In the genomic region with DNA sequence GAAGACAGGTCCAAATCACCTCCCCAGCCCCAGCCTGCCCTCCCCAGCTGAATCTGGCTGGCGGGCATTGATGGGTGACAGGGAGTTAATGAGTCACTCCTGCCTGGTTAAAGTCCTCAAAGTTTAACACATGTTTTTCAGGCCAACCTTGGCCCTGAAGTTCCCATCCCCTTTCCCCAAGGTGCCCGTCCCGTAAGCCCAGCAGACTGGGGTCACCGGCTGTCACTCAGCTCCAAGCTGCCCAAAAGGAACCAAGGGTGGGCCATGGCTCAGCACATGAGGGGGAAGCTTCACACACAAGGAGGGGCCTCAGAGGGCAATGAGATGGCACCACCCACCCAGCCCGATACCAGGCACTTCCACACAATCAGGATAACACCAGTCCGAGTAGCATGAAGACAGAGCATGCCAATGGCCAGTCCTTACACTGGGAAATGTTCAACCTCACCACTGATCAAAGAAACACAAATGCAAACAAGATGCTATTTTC, we compare ENCODE assay signal across 32 cellular contexts. TPM values are rescaled to one million over a fixed set of nuclear protein-coding genes. Genes with fewer than 3 reads are reported as not detected.
A peak's percentile ranks its signal among the peaks of the same experiment; 100 is the strongest.
DNase-seq lines count a peak whose midpoint lies in the region; ATAC-seq, FAIRE-seq and TF ChIP-seq lines count a peak whose summit lies in the region.
"Had no signal": no experiment of that assay in that cellular context is flagged by ENCODE, and none has a peak within 500 bp of the region (broad histone marks: within the 10 kb centered on the region; RNA-seq: fewer than 3 reads in every experiment).

No MANE protein-coding gene starts in this region.

- no peak for FAIRE-seq in GM12891 (lab: Jason Lieb, UNC)

- no peaks in the 10 kb centered on the region for H4K20me1 ChIP-seq in smooth muscle cell (ENCODE audit: low read depth)

- H3K4me1 ChIP-seq in HEK293 (ENCODE audit: control insufficient read depth, insufficient read depth, low read length): no peaks in the 10 kb centered on the region
- H3K4me1 ChIP-seq in smooth muscle cell (ENCODE audit: low read depth): no peaks in the 10 kb centered on the region
- H3K4me1 ChIP-seq: adrenal gland, Caco-2, transverse colon had no signal

- H3K9ac ChIP-seq in smooth muscle cell (ENCODE audit: low read depth): no peak overlapping the region

- no peak overlapping the region for H3K4me2 ChIP-seq in smooth muscle cell
- H3K4me2 ChIP-seq: GM23338 had no signal

- H3K4me1 Mint-ChIP-seq in WTC11: peaks cover 23% of the 10 kb centered on the region
- H3K4me1 Mint-ChIP-seq: activated CD8-positive, alpha-beta memory T cell treated with anti-CD3 and anti-CD28 coated beads, Interleukin-2, amount 10 ng/mL, durations not matched to agents 7 days and 5 days had no signal

- H3K79me2 ChIP-seq in smooth muscle cell (ENCODE audit: low read depth): no peaks in the 10 kb centered on the region

- H2AFZ ChIP-seq in smooth muscle cell (ENCODE audit: low read depth): no peak overlapping the region
- H2AFZ ChIP-seq: GM23338 had no signal

- H3K36me3 ChIP-seq in HEK293 (ENCODE audit: control insufficient read depth in 2 of 2, insufficient read depth in 1 of 2, low read length in 2 of 2) (no peaks in the 10 kb centered on the region), smooth muscle cell (ENCODE audit: low read depth) (no peaks in the 10 kb centered on the region)
- H3K36me3 ChIP-seq: adrenal gland, gastrocnemius medialis, left ventricle myocardium inferior, transverse colon had no signal

- CTCF ChIA-PET in HEK293 (lab: Yijun Ruan, JAX): no interaction called here
- CTCF ChIA-PET in WTC11 (lab: Charles Lee): interaction anchor here (1.8 kb wide), 1 partner anchor 9 kb away, joined by 4 read pairs; no protein-coding TSS in a partner anchor

- no peak for TF ChIP-seq POLR2A in GM12891 (IDR thresholded peaks at IDR 0.05; ENCODE audit: low read depth, low read length)

- H3K9me3 ChIP-seq in HEK293 (ENCODE audit: control insufficient read depth, insufficient read depth, low read depth, low read length): no peaks in the 10 kb centered on the region
- no peaks in the 10 kb centered on the region for H3K9me3 ChIP-seq in smooth muscle cell (replicated peaks; ENCODE audit: low read depth)
- H3K9me3 ChIP-seq: adrenal gland, Caco-2, gastrocnemius medialis, left ventricle myocardium inferior, transverse colon had no signal

- peaks cover 4% of the 10 kb centered on the region; the same call in 1 of the 2 replicates for H3K27me3 Mint-ChIP-seq in WTC11 (ENCODE audit: low read depth)

- H3K4me3 Mint-ChIP-seq in WTC11: no peak overlapping the region
- H3K4me3 Mint-ChIP-seq: activated CD8-positive, alpha-beta memory T cell treated with anti-CD3 and anti-CD28 coated beads, Interleukin-2, amount 10 ng/mL, durations not matched to agents 7 days and 5 days; activated T-cell treated with anti-CD3 and anti-CD28 coated beads, Interleukin-2, amount 50 U/mL, for 72 hours; GM23338; HFFc6; stimulated activated memory B cell treated with anti-CD40 and anti-IgM and Interleukin-4, amounts not matched to agents 10 μg/mL and 1 μg/mL and 100 μg/mL, for 72 hours had no signal

- no peaks in the 10 kb centered on the region for H3F3A ChIP-seq in smooth muscle cell (ENCODE audit: low read depth)

- peak; percentile 5 for DNase-seq in WTC11 (ENCODE audit: low spot score)
- DNase-seq in left lobe of liver (ENCODE audit: low spot score): peak; percentile 88
- peak; percentile 32 for DNase-seq in sciatic nerve (ENCODE audit: low spot score)
- DNase-seq in anterior cingulate cortex (lab: John Stamatoyannopoulos, UW): no peak
- no peak for DNase-seq in GM12891 (ENCODE audit: insufficient read length, low spot score)
- no peak for DNase-seq in smooth muscle cell (lab: John Stamatoyannopoulos, UW; ENCODE audit: unreplicated experiment)
- DNase-seq: activated CD4-positive, alpha-beta T cell treated with anti-CD3 and anti-CD28 coated beads, Interleukin-2, amount 50 U/mL, for 1 hour; activated CD4-positive, CD25-positive, alpha-beta regulatory T cell; activated CD8-positive, alpha-beta memory T cell treated with anti-CD3 and anti-CD28 coated beads, Interleukin-2, amount 10 ng/mL, durations not matched to agents 7 days and 5 days; activated naive CD4-positive, alpha-beta T cell treated with Interleukin-2 at 50 U/mL for 16 hours; activated T-cell treated with anti-CD3 and anti-CD28 coated beads, Interleukin-2, amount 50 U/mL, for 72 hours; Caco-2; HFFc6; hypothalamus; left ventricle myocardium inferior; NCI-H1048; NCI-H446 treated with DMSO at 0.1 percent for 48 hours; NCI-H82; transverse colon had no signal

- intact Hi-C loops in sciatic nerve (cut with DNase I): loop anchor here (5.0 kb wide), 1 partner anchor 1155 kb away; the partner anchor contains the start of gene SLC12A8

- peaks cover 6% of the 10 kb centered on the region for H3K36me3 Mint-ChIP-seq in WTC11
- H3K36me3 Mint-ChIP-seq: activated CD8-positive, alpha-beta memory T cell treated with anti-CD3 and anti-CD28 coated beads, Interleukin-2, amount 10 ng/mL, durations not matched to agents 7 days and 5 days; stimulated activated memory B cell treated with anti-CD40 and anti-IgM and Interleukin-4, amounts not matched to agents 10 μg/mL and 1 μg/mL and 100 μg/mL, for 72 hours had no signal

- H3K4me3 ChIP-seq in HEK293 (ENCODE audit: low read depth, low read length) (no peak overlapping the region), smooth muscle cell (no peak overlapping the region)
- H3K4me3 ChIP-seq: adrenal gland, gastrocnemius medialis, GM23338, left ventricle myocardium inferior, SK-N-MC, transverse colon had no signal

- POLR2A ChIA-PET in HEK293 (lab: Yijun Ruan, JAX): no interaction called here
- POLR2A ChIA-PET in WTC11 (lab: Charles Lee): no interaction called here

- no peak overlapping the region for H3K27ac Mint-ChIP-seq in WTC11
- H3K27ac Mint-ChIP-seq: activated CD8-positive, alpha-beta memory T cell treated with anti-CD3 and anti-CD28 coated beads, Interleukin-2, amount 10 ng/mL, durations not matched to agents 7 days and 5 days; activated T-cell treated with anti-CD3 and anti-CD28 coated beads, Interleukin-2, amount 50 U/mL, for 72 hours; GM23338; HFFc6; stimulated activated memory B cell treated with anti-CD40 and anti-IgM and Interleukin-4, amounts not matched to agents 10 μg/mL and 1 μg/mL and 100 μg/mL, for 72 hours had no signal

- H3K27me3 ChIP-seq in smooth muscle cell (ENCODE audit: low read depth): no peaks in the 10 kb centered on the region
- H3K27me3 ChIP-seq: adrenal gland, gastrocnemius medialis, transverse colon had no signal

- H3K27ac ChIP-seq in HEK293 (ENCODE audit: extremely low read depth, low read depth, low read length) (no peak overlapping the region), smooth muscle cell (ENCODE audit: low read depth) (no peak overlapping the region)
- H3K27ac ChIP-seq: adrenal gland, gastrocnemius medialis, left ventricle myocardium inferior, RWPE1, SK-N-MC, transverse colon had no signal

- 94% methylated on average over 6 of the region's 6 CpGs for WGBS in smooth muscle cell (ENCODE audit: low lambda C conversion rate)

- H3K9me3 Mint-ChIP-seq in WTC11: 0 out of 2 replicates have a peak, but pooled peaks cover 7% of the 10 kb centered on the region
- H3K9me3 Mint-ChIP-seq: activated T-cell treated with anti-CD3 and anti-CD28 coated beads, Interleukin-2, amount 50 U/mL, for 72 hours; GM23338; HFFc6; stimulated activated memory B cell treated with anti-CD40 and anti-IgM and Interleukin-4, amounts not matched to agents 10 μg/mL and 1 μg/mL and 100 μg/mL, for 72 hours had no signal

- TF ChIP-seq CTCF in HEK293 (tag by site-specific recombination; IDR thresholded peaks at IDR 0.05) (no peak), WTC11 (IDR thresholded peaks at IDR 0.05) (no peak), smooth muscle cell (IDR thresholded peaks at IDR 0.05; ENCODE audit: borderline replicate concordance, insufficient read depth, poor library complexity, severe bottlenecking) (no peak)

- ATAC-seq in WTC11: no peak
- peak; percentile 84 for ATAC-seq in left lobe of liver
- no peak for ATAC-seq in sciatic nerve
- ATAC-seq: activated CD8-positive, alpha-beta memory T cell treated with anti-CD3 and anti-CD28 coated beads, Interleukin-2, amount 10 ng/mL, durations not matched to agents 7 days and 5 days; activated T-cell treated with anti-CD3 and anti-CD28 coated beads, Interleukin-2, amount 50 U/mL, for 72 hours; gastrocnemius medialis; GM23338; stimulated activated memory B cell treated with anti-CD40 and anti-IgM and Interleukin-4, amounts not matched to agents 10 μg/mL and 1 μg/mL and 100 μg/mL, for 72 hours had no signal

TF ChIP-seq in HEK293, 187 proteins besides CTCF, POLR2A, EP300 and RAD21:
- peak; percentile 40; the same call in 1 of the 2 replicates for TF ChIP-seq ZNF10 (tag by site-specific recombination; IDR thresholded peaks at IDR 0.05)
- TF ChIP-seq ZNF830 (tag by site-specific recombination; IDR thresholded peaks at IDR 0.05; ENCODE audit: low read depth): no peak
TF ChIP-seq in HEK293: peak in this region for 1.

TF ChIP-seq in WTC11, 78 proteins besides CTCF, POLR2A, EP300 and RAD21 (continues in another document):
- TF ChIP-seq ZBTB21 (CRISPR knock-in tag; IDR thresholded peaks at IDR 0.05; ENCODE audit: borderline replicate concordance): no peak

TF ChIP-seq in GM12891, 5 proteins besides CTCF, POLR2A, EP300 and RAD21:
- TF ChIP-seq TAF1 (IDR thresholded peaks at IDR 0.05; ENCODE audit: low read depth, low read length) (no peak), SPI1 (IDR thresholded peaks at IDR 0.05; ENCODE audit: low read depth, low read length) (no peak), PAX5 (IDR thresholded peaks at IDR 0.05; ENCODE audit: insufficient read depth, low read length, severe bottlenecking) (no peak), POU2F2 (IDR thresholded peaks at IDR 0.05; ENCODE audit: low read depth, low read length) (no peak), POLR2AphosphoS5 (IDR thresholded peaks at IDR 0.05; ENCODE audit: low read depth, low read length) (no peak)

RNA-seq across cellular contexts. Expression of gene KLF15, which starts 10.2 kb away (rescaled TPM):
- 12.1 to 14.7 TPM (median 13.0 TPM) in 3 replicates for total RNA-seq in WTC11 (2021)
- 105 TPM for total RNA-seq in left lobe of liver
- 22.7 TPM for total RNA-seq in sciatic nerve
- polyA plus RNA-seq in GM12891 (2012; ENCODE audit: low read depth, missing spikeins): not detected
- not detected in 2 replicates for total RNA-seq in smooth muscle cell
- 0.13 TPM in 1 of 2 replicates, not detected in the other for polyA plus RNA-seq in smooth muscle cell
- total RNA-seq: activated CD8-positive, alpha-beta memory T cell treated with anti-CD3 and anti-CD28 coated beads, Interleukin-2, amount 10 ng/mL, durations not matched to agents 7 days and 5 days; T-helper 1 cell treated with Interleukin-12 subunit alpha and Interleukin-12 subunit beta and Interleukin-4 antibody, amounts not matched to agents 30 ng/mL and 1 ng/mL, for 36 hours had no signal

RNA-seq across cellular contexts. Expression of gene CFAP100, which starts 27.3 kb away (rescaled TPM):
- total RNA-seq in WTC11 (2021): 0.41 TPM in 1 of 3 replicates, not detected in the others
- total RNA-seq in left lobe of liver: not detected
- total RNA-seq in sciatic nerve: 1.5 TPM
- not detected for polyA plus RNA-seq in GM12891 (2012; ENCODE audit: low read depth, missing spikeins)
- not detected in 2 replicates for total RNA-seq in smooth muscle cell
- not detected in 2 replicates for polyA plus RNA-seq in smooth muscle cell
- total RNA-seq: activated CD8-positive, alpha-beta memory T cell treated with anti-CD3 and anti-CD28 coated beads, Interleukin-2, amount 10 ng/mL, durations not matched to agents 7 days and 5 days; activated T-cell treated with anti-CD3 and anti-CD28 coated beads, Interleukin-2, amount 50 U/mL, for 72 hours; adrenal gland; Caco-2; G401; gastrocnemius medialis; HFFc6; left ventricle myocardium inferior; mesenteric fat pad; myocyte; OCI-LY7; subcutaneous adipose tissue; T-helper 1 cell treated with Interleukin-12 subunit alpha and Interleukin-12 subunit beta and Interleukin-4 antibody, amounts not matched to agents 30 ng/mL and 1 ng/mL, for 36 hours; transverse colon had no signal
- polyA plus RNA-seq: adrenal gland, GM23338 had no signal

Comparison
In these comparisons a context has a peak if more than half of its experiments do, and no peak if none do; other contexts are left out.
1. DNase-seq: peak in WTC11 (single experiment), left lobe of liver (single experiment) and sciatic nerve (single experiment); none in anterior cingulate cortex (0 of 58), GM12891 (single experiment) and smooth muscle cell (single experiment).
2. RNA of gene KLF15, which starts 10.2 kb away (total RNA-seq): 105 TPM in left lobe of liver (single experiment), 22.7 TPM in sciatic nerve (single experiment) and 12.1 to 14.7 TPM in WTC11; not detected in smooth muscle cell; every median in the first group is over 10 times any median in the second.